In genomic region chr10:30929231-30929820, GRCh38 we compare ENCODE assay signal across 8 cellular contexts.
DNase-seq lines count a peak whose midpoint lies in the region; ATAC-seq and TF ChIP-seq lines count a peak whose summit lies in the region.
"Not testable (repeated sequence)": the region's sequence is repeated elsewhere in the genome, so short reads cannot be mapped to it uniquely, and the experiment has no call there.

No MANE protein-coding gene starts in this region.

- H3K36me3 Mint-ChIP-seq in CD4-positive, CD25-positive, alpha-beta regulatory T cell = peaks cover 32% of the 10 kb centered on the region
- H3K36me3 Mint-ChIP-seq in activated CD8-positive, alpha-beta T cell treated with anti-CD3 and anti-CD28 coated beads, Interleukin-2, amount 10 ng/mL, durations not matched to agents 7 days and 5 days (ENCODE audit: low read depth) = peaks cover 12% of the 10 kb centered on the region
- peaks cover 19% of the 10 kb centered on the region for H3K36me3 Mint-ChIP-seq in activated naive CD4-positive, alpha-beta T cell treated with anti-CD3 and anti-CD28 coated beads, Interleukin-2, amount 10 ng/mL, durations not matched to agents 7 days and 5 days
- H3K36me3 Mint-ChIP-seq in immature natural killer cell = peaks cover 17 to 33% (median 26%) of the 10 kb centered on the region in 3 donors

- H3K27ac Mint-ChIP-seq in CD4-positive, CD25-positive, alpha-beta regulatory T cell = peak overlapping the region; percentile 18 to 70 (median 64)
- peak overlapping the region; percentile 81 for H3K27ac Mint-ChIP-seq in activated CD8-positive, alpha-beta T cell treated with anti-CD3 and anti-CD28 coated beads, Interleukin-2, amount 10 ng/mL, durations not matched to agents 7 days and 5 days
- H3K27ac Mint-ChIP-seq in activated naive CD4-positive, alpha-beta T cell treated with anti-CD3 and anti-CD28 coated beads, Interleukin-2, amount 10 ng/mL, durations not matched to agents 7 days and 5 days = peak overlapping the region; percentile 85
- H3K27ac Mint-ChIP-seq in immature natural killer cell = peak overlapping the region; percentile 31 to 63 (median 56)

- H4K20me1 ChIP-seq in MM.1S (ENCODE audit: insufficient read depth, low read length) = not testable (repeated sequence)

- H2AFZ ChIP-seq in MM.1S (ENCODE audit: low read length) = peak overlapping the region; percentile 36; the same call in 1 of the 2 replicates

- H3K9me3 Mint-ChIP-seq in CD4-positive, CD25-positive, alpha-beta regulatory T cell = peaks cover 0 to 18% (median 8%) of the 10 kb centered on the region in 7 donors
- H3K9me3 Mint-ChIP-seq in activated CD8-positive, alpha-beta T cell treated with anti-CD3 and anti-CD28 coated beads, Interleukin-2, amount 10 ng/mL, durations not matched to agents 7 days and 5 days (ENCODE audit: insufficient read depth) = peaks cover 11% of the 10 kb centered on the region
- H3K9me3 Mint-ChIP-seq in activated naive CD4-positive, alpha-beta T cell treated with anti-CD3 and anti-CD28 coated beads, Interleukin-2, amount 10 ng/mL, durations not matched to agents 7 days and 5 days = peaks cover 12% of the 10 kb centered on the region
- H3K9me3 Mint-ChIP-seq in immature natural killer cell = peaks cover 3 to 17% (median 11%) of the 10 kb centered on the region in 6 donors

- H3K4me3 ChIP-seq in CD4-positive, CD25-positive, alpha-beta regulatory T cell (ENCODE audit: low read depth, low read length) = not testable (repeated sequence)
- peak overlapping the region; percentile 38 for H3K4me3 ChIP-seq in MM.1S (ENCODE audit: low read length)

- not testable (repeated sequence) for H3K4me1 ChIP-seq in CD4-positive, CD25-positive, alpha-beta regulatory T cell (ENCODE audit: control insufficient read depth, insufficient read depth, low read length, poor library complexity, severe bottlenecking)
- 0 out of 2 replicates have a peak, but pooled peaks cover 10% of the 10 kb centered on the region for H3K4me1 ChIP-seq in MM.1S (ENCODE audit: low read length)

- H3K36me3 ChIP-seq in CD4-positive, CD25-positive, alpha-beta regulatory T cell (ENCODE audit: control insufficient read depth, insufficient read depth, low read length); MM.1S (replicated peaks; ENCODE audit: insufficient read depth, low read length): not testable (repeated sequence)

- CTCF ChIA-PET in activated CD8-positive, alpha-beta T cell treated with anti-CD3 and anti-CD28 coated beads, Interleukin-2, amount 10 ng/mL, durations not matched to agents 7 days and 5 days (lab: Charles Lee) = interaction anchor here (0.6 to 1.2 kb wide), 2 partner anchors 58 to 145 kb away, joined by 3 to 4 read pairs; no protein-coding TSS in a partner anchor
- CTCF ChIA-PET in activated naive CD4-positive, alpha-beta T cell treated with anti-CD3 and anti-CD28 coated beads, Interleukin-2, amount 10 ng/mL, durations not matched to agents 7 days and 5 days (lab: Charles Lee) = interaction anchor here (0.6 kb wide), 1 partner anchor 45 kb away, joined by 3 read pairs; no protein-coding TSS in a partner anchor

- H3K4me2 ChIP-seq in MM.1S (ENCODE audit: low read depth, low read length) = peak overlapping the region; percentile 49

- H3K4me3 Mint-ChIP-seq in CD4-positive, CD25-positive, alpha-beta regulatory T cell = peak overlapping the region in 2 of 4 donors; percentile 75 to 82
- H3K4me3 Mint-ChIP-seq in activated CD8-positive, alpha-beta T cell treated with anti-CD3 and anti-CD28 coated beads, Interleukin-2, amount 10 ng/mL, durations not matched to agents 7 days and 5 days = peak overlapping the region; percentile 64
- peak overlapping the region; percentile 55 for H3K4me3 Mint-ChIP-seq in activated naive CD4-positive, alpha-beta T cell treated with anti-CD3 and anti-CD28 coated beads, Interleukin-2, amount 10 ng/mL, durations not matched to agents 7 days and 5 days
- peak overlapping the region; percentile 63 to 77 (median 69) for H3K4me3 Mint-ChIP-seq in immature natural killer cell

- H3K27me3 ChIP-seq in CD4-positive, CD25-positive, alpha-beta regulatory T cell (ENCODE audit: control insufficient read depth, insufficient read depth, low read length); MM.1S (replicated peaks; ENCODE audit: insufficient read depth, low read length): not testable (repeated sequence)

- H3K27me3 Mint-ChIP-seq in CD4-positive, CD25-positive, alpha-beta regulatory T cell; activated CD8-positive, alpha-beta T cell treated with anti-CD3 and anti-CD28 coated beads, Interleukin-2, amount 10 ng/mL, durations not matched to agents 7 days and 5 days (ENCODE audit: low read depth); activated naive CD4-positive, alpha-beta T cell treated with anti-CD3 and anti-CD28 coated beads, Interleukin-2, amount 10 ng/mL, durations not matched to agents 7 days and 5 days; immature natural killer cell (ENCODE audit: low read depth in 3 of 3): not testable (repeated sequence)

- not testable (repeated sequence) for H3K9me2 ChIP-seq in MM.1S (replicated peaks; ENCODE audit: insufficient read depth, low read length)

- DNase-seq in CD4-positive, CD25-positive, alpha-beta regulatory T cell = peak in 1 of 3 donors; percentile 44
- DNase-seq in MM.1S (peak; percentile 17), immature natural killer cell (peak in 2 of 3 donors; percentile 0 to 3)
- DNase-seq in activated CD8-positive, alpha-beta T cell treated with anti-CD3 and anti-CD28 coated beads, Interleukin-2, amount 10 ng/mL, durations not matched to agents 7 days and 5 days = peak; percentile 43
- DNase-seq in activated naive CD4-positive, alpha-beta T cell treated with anti-CD3 and anti-CD28 coated beads, Interleukin-2, amount 10 ng/mL, durations not matched to agents 7 days and 5 days = peak; percentile 25
- DNase-seq in stimulated activated naive CD4-positive, alpha-beta T cell (lab: John Stamatoyannopoulos, UW) = peak in 4 of 6 experiments; percentile 11 to 53 (median 34)

- H3K79me2 ChIP-seq in MM.1S (ENCODE audit: low read length) = not testable (repeated sequence)

- peaks cover 16% of the 10 kb centered on the region for H3F3A ChIP-seq in MM.1S (ENCODE audit: insufficient read depth, low read length)

- not testable (repeated sequence) for H3K27ac ChIP-seq in CD4-positive, CD25-positive, alpha-beta regulatory T cell (ENCODE audit: insufficient read depth, low read length, poor library complexity, severe bottlenecking)
- peak overlapping the region; percentile 77 for H3K27ac ChIP-seq in MM.1S (ENCODE audit: low read length)

- H3K9me3 ChIP-seq in CD4-positive, CD25-positive, alpha-beta regulatory T cell (ENCODE audit: control insufficient read depth in 2 of 2, low read length in 2 of 2); MM.1S (replicated peaks; ENCODE audit: insufficient read depth, low read length): not testable (repeated sequence)

- not testable (repeated sequence) for TF ChIP-seq CTCF in MM.1S (IDR thresholded peaks at IDR 0.05; ENCODE audit: low read length)

- H3K4me1 Mint-ChIP-seq in CD4-positive, CD25-positive, alpha-beta regulatory T cell = peaks cover 0 to 12% (median 4%) of the 10 kb centered on the region in 4 donors
- peaks cover 14% of the 10 kb centered on the region for H3K4me1 Mint-ChIP-seq in activated CD8-positive, alpha-beta T cell treated with anti-CD3 and anti-CD28 coated beads, Interleukin-2, amount 10 ng/mL, durations not matched to agents 7 days and 5 days (ENCODE audit: low read depth)
- peaks cover 12% of the 10 kb centered on the region for H3K4me1 Mint-ChIP-seq in activated naive CD4-positive, alpha-beta T cell treated with anti-CD3 and anti-CD28 coated beads, Interleukin-2, amount 10 ng/mL, durations not matched to agents 7 days and 5 days
- H3K4me1 Mint-ChIP-seq in immature natural killer cell = peaks cover 10 to 14% of the 10 kb centered on the region in 2 donors

- POLR2A ChIA-PET in activated CD8-positive, alpha-beta T cell treated with anti-CD3 and anti-CD28 coated beads, Interleukin-2, amount 10 ng/mL, durations not matched to agents 7 days and 5 days (lab: Charles Lee) = interaction anchor here (0.6 to 1.1 kb wide), 3 partner anchors 103 to 746 kb away, joined by 3 read pairs; partner anchors contain the start of gene ZNF438

- H3K9ac ChIP-seq in MM.1S (ENCODE audit: low read length) = peak overlapping the region; percentile 37; the same call in 1 of the 2 replicates

- not testable (repeated sequence) for ATAC-seq in CD4-positive, CD25-positive, alpha-beta regulatory T cell (ENCODE audit: low read depth in 2 of 2)
- ATAC-seq in GM18909 (IDR thresholded peaks at IDR 0.05; ENCODE audit: poor library complexity, unreplicated experiment) = peak; percentile 26
- ATAC-seq in HG02870 (IDR thresholded peaks at IDR 0.05; ENCODE audit: unreplicated experiment) = peak; percentile 33
- ATAC-seq in activated CD8-positive, alpha-beta T cell treated with anti-CD3 and anti-CD28 coated beads, Interleukin-2, amount 10 ng/mL, durations not matched to agents 7 days and 5 days = peak; percentile 51
